ENCODE assay signal across 33 cellular contexts in genomic region chr17:66054242-66054641, GRCh38.
"Had no signal": no experiment of that assay in that cellular context is flagged by ENCODE, and none has a peak within 500 bp of the region (broad histone marks: within the 10 kb centered on the region; RNA-seq: fewer than 3 reads in every experiment).

No MANE protein-coding gene starts in this region.

- FAIRE-seq: TTC549 had no signal

- H3K9me3 ChIP-seq: adrenal gland, body of pancreas, breast epithelium had no signal

- H3K36me3 ChIP-seq: adrenal gland, brain microvascular endothelial cell, breast epithelium had no signal

- H3K27me3 ChIP-seq: adrenal gland, body of pancreas, brain microvascular endothelial cell, breast epithelium had no signal

- H3K27ac ChIP-seq: adrenal gland, body of pancreas, brain microvascular endothelial cell, breast epithelium, VCaP had no signal

- H3K4me3 ChIP-seq: adrenal gland, body of pancreas, breast epithelium had no signal

- ATAC-seq: activated CD8-positive, alpha-beta T cell treated with anti-CD3 and anti-CD28 coated beads for 36 hours; activated naive CD4-positive, alpha-beta T cell treated with anti-CD3 and anti-CD28 coated beads, Interleukin-2, amount 50 U/mL, for 72 hours; activated T-cell treated with anti-CD3 and anti-CD28 coated beads, Interleukin-2, amount 50 U/mL, for 4 hours; activated T-cell treated with anti-CD3 and anti-CD28 coated beads, Interleukin-2, amount 50 U/mL, for 72 hours; activated T-helper 17 cell treated with anti-CD3 and anti-CD28 coated beads, Interleukin-2, amount 50 U/mL, for 72 hours; body of pancreas had no signal

- H3K4me1 ChIP-seq: adrenal gland, body of pancreas, breast epithelium had no signal

- DNase-seq: activated B cell treated with CpG ODN at 0.5 μM for 24 hours; activated CD4-positive, alpha-beta memory T cell treated with anti-CD3 and anti-CD28 coated beads for 36 hours; activated CD4-positive, alpha-beta T cell treated with anti-CD3 and anti-CD28 coated beads for 4 hours; activated CD4-positive, alpha-beta T cell treated with anti-CD3 and anti-CD28 coated beads, Interleukin-2, amount 10 ng/mL, durations not matched to agents 24 days and 14 days; activated CD4-positive, alpha-beta T cell treated with anti-CD3 and anti-CD28 coated beads, Interleukin-2, amount 50 U/mL, for 1 hour; activated CD4-positive, alpha-beta T cell treated with anti-CD3 and anti-CD28 coated beads, Interleukin-2, amount 50 U/mL, for 4 hours; activated CD4-positive, CD25-positive, alpha-beta regulatory T cell treated with anti-CD3 and anti-CD28 coated beads, Interleukin-2, amount 50 U/mL, for 72 hours; activated CD8-positive, alpha-beta memory T cell treated with anti-CD3 and anti-CD28 coated beads, Interleukin-2, amount 50 U/mL, for 4 hours; activated CD8-positive, alpha-beta T cell treated with anti-CD3 and anti-CD28 coated beads for 36 hours; activated effector memory CD4-positive, alpha-beta T cell treated with anti-CD3 and anti-CD28 coated beads, Interleukin-2, amount 50 U/mL, for 16 hours; activated gamma-delta T cell treated with Interleukin-2 at 50 U/mL for 16 hours; activated naive CD4-positive, alpha-beta T cell; activated naive CD4-positive, alpha-beta T cell treated with anti-CD3 and anti-CD28 coated beads for 36 hours; activated naive CD4-positive, alpha-beta T cell treated with anti-CD3 and anti-CD28 coated beads, Interleukin-2, amount 50 U/mL, for 16 hours; activated naive CD8-positive, alpha-beta T cell treated with anti-CD3 and anti-CD28 coated beads for 36 hours; activated T-cell treated with anti-CD3 and anti-CD28 coated beads for 4 hours; activated T-cell treated with anti-CD3 and anti-CD28 coated beads, Interleukin-2, amount 50 U/mL, for 1 hour; activated T-cell treated with anti-CD3 and anti-CD28 coated beads, Interleukin-2, amount 50 U/mL, for 4 hours; activated T-cell treated with anti-CD3 and anti-CD28 coated beads, Interleukin-2, amount 50 U/mL, for 72 hours; adrenal gland; amniotic stem cell; aorta; body of pancreas; brain microvascular endothelial cell; central memory CD4-positive, alpha-beta T cell; T-helper 1 cell; T-helper 2 cell; T-helper 9 cell had no signal
